8 cellular contexts compared by ENCODE assay signal in genomic region chr22:31055322-31056159, GRCh38. TPM values are rescaled to one million over a fixed set of nuclear protein-coding genes. Genes with fewer than 3 reads are reported as not detected.
A peak's percentile ranks its signal among the peaks of the same experiment; 100 is the strongest.
DNase-seq lines count a peak whose midpoint lies in the region; ATAC-seq, FAIRE-seq and TF ChIP-seq lines count a peak whose summit lies in the region.

No MANE protein-coding gene starts in this region.

- peak overlapping the region in 1 of 3 experiments; percentile 32; a peak in 2 of 6 replicates for H3K4me3 ChIP-seq in HepG2 (replicated peaks in 1 of 3; ENCODE audit: insufficient read depth in 1 of 3, low read depth in 2 of 3, low read length in 3 of 3)

- FAIRE-seq in HepG2 (lab: Jason Lieb, UNC): peak; percentile 83

- no peaks in the 10 kb centered on the region for H3K36me3 Mint-ChIP-seq in CD14-positive monocyte

- intact Hi-C loops in HepG2 (cut with micrococcal nuclease; ENCODE audit: unreplicated experiment) (loop anchor here (5.0 kb wide), 1 partner anchor 88 kb away; the partner anchor contains the start of genes MORC2 and TUG1), CD14-positive monocyte (cut with micrococcal nuclease) (no loop called here)

- H3K4me1 Mint-ChIP-seq in CD14-positive monocyte: peaks cover 4% of the 10 kb centered on the region

- peak; percentile 98 for ATAC-seq in HepG2

- no TSS peak for BruUV-seq in HepG2 (replicated peaks; lab: Mats Ljungman, UMichigan)

- H3K9me3 Mint-ChIP-seq in CD14-positive monocyte: peaks cover 0 to 2% (median 0%) of the 10 kb centered on the region in 7 donors

- H3K27me3 Mint-ChIP-seq in CD14-positive monocyte (ENCODE audit: low read depth in 3 of 3): peaks cover 0 to 9% (median 3%) of the 10 kb centered on the region in 3 donors

- H3K27ac Mint-ChIP-seq in CD14-positive monocyte: no peak overlapping the region

- peak overlapping the region; percentile 69 for H3K4me2 ChIP-seq in HepG2 (ENCODE audit: low read depth, low read length)

- H2AFZ ChIP-seq in HepG2 (ENCODE audit: low read length): no peak overlapping the region

- TF ChIP-seq RAD21 in HepG2 (CRISPR knock-in tag; IDR thresholded peaks at IDR 0.05): peak; percentile 64

- H3K27me3 ChIP-seq in HepG2 (ENCODE audit: control insufficient read depth in 1 of 2, insufficient read depth in 2 of 2, low read length in 2 of 2): no peaks in the 10 kb centered on the region

- H3K9ac ChIP-seq in HepG2 (ENCODE audit: insufficient read depth, low read depth, low read length): peak overlapping the region; percentile 66

- no peaks in the 10 kb centered on the region for H4K20me1 ChIP-seq in HepG2 (ENCODE audit: insufficient read depth, low read length)

- H3K36me3 ChIP-seq in HepG2 (replicated peaks in 1 of 2; ENCODE audit: control insufficient read depth in 1 of 2, insufficient read depth in 2 of 2, low read length in 2 of 2): no peaks in the 10 kb centered on the region

- H3K27ac ChIP-seq in HepG2 (ENCODE audit: extremely low read length, insufficient read depth, low read length) (peak overlapping the region; percentile 63), temporal lobe (ENCODE audit: low read depth, low read length) (peak overlapping the region; percentile 41)

- TF ChIP-seq EP300 in HepG2 (IDR thresholded peaks at IDR 0.05; ENCODE audit: low read depth in 2 of 2, low read length in 2 of 2) (peak; percentile 95 to 96), HepG2 (CRISPR knock-in tag; IDR thresholded peaks at IDR 0.05; ENCODE audit: borderline replicate concordance) (peak; percentile 96)

- no peaks in the 10 kb centered on the region for H3K79me2 ChIP-seq in HepG2 (ENCODE audit: insufficient read depth, low read length)

- TF ChIP-seq POLR2A in HepG2 (IDR thresholded peaks at IDR 0.05; ENCODE audit: insufficient read depth in 1 of 2, low read depth in 2 of 2, low read length in 2 of 2): no peak

- peak; percentile 52 for DNase-seq in Ammon's horn (ENCODE audit: low spot score)
- DNase-seq in NCI-H1092 (lab: John Stamatoyannopoulos, UW): peak; percentile 43
- DNase-seq in cerebellum (ENCODE audit: low spot score): peak; percentile 55
- peak; percentile 98 for DNase-seq in HepG2 (ENCODE audit: low spot score)
- DNase-seq in GDM1 (lab: John Stamatoyannopoulos, UW): no peak
- DNase-seq in KBM-7: no peak
- DNase-seq in CD14-positive monocyte (ENCODE audit: low spot score): no peak

- WGBS in HepG2 (ENCODE audit: low lambda C conversion rate): 13% methylated on average over 11 of the region's 16 CpGs

- no peaks in the 10 kb centered on the region for H3K9me3 ChIP-seq in HepG2 (ENCODE audit: low read length)

- peaks cover 55% of the 10 kb centered on the region for H3K4me1 ChIP-seq in HepG2 (ENCODE audit: insufficient read depth, low read length)

- POLR2A ChIA-PET in HepG2 (lab: Yijun Ruan, JAX): interaction anchor here (0.7 to 3.8 kb wide), 10 partner anchors 8 to 104 kb away, joined by 3 to 29 read pairs (median 18); partner anchors contain the start of genes INPP5J, MORC2, RNF185 and SMTN

- no peak; the same call in 1 of the 2 replicates for TF ChIP-seq CTCF in HepG2 (CRISPR knock-in tag; IDR thresholded peaks at IDR 0.05)
- TF ChIP-seq CTCF in CD14-positive monocyte (IDR thresholded peaks at IDR 0.05): no peak

- in situ Hi-C loops in HepG2 (cut with HindIII; ENCODE audit: extremely low pct_ligation_motif_present, low pct_unique_long_range_greater_than_20kb) (no loop called here), KBM-7 (cut with MboI; ENCODE audit: low pct_unique_long_range_greater_than_20kb, low sequenced_read_pairs) (no loop called here)

- CTCF ChIA-PET in HepG2 (lab: Yijun Ruan, JAX; ENCODE audit: low intra/inter-chr PET ratio, low total read pairs): no interaction called here

- H3K4me3 Mint-ChIP-seq in CD14-positive monocyte: no peak overlapping the region

TF ChIP-seq in HepG2, 621 proteins besides CTCF, POLR2A, EP300 and RAD21 (continues in another document):
- no peak for TF ChIP-seq ZNF7 (CRISPR knock-in tag; IDR thresholded peaks at IDR 0.05)
- no peak for TF ChIP-seq CCAR2 (optimal IDR thresholded peaks at IDR 0.05; ENCODE audit: low read depth, low read length)
- TF ChIP-seq ZNF383 (CRISPR knock-in tag; IDR thresholded peaks at IDR 0.05; ENCODE audit: borderline replicate concordance): no peak
- no peak for TF ChIP-seq MLLT10 (CRISPR knock-in tag; IDR thresholded peaks at IDR 0.05)
- TF ChIP-seq CEBPB (IDR thresholded peaks at IDR 0.05; ENCODE audit: borderline replicate concordance, low read depth, low read length): peak; percentile 99
- TF ChIP-seq, protein P1, sequence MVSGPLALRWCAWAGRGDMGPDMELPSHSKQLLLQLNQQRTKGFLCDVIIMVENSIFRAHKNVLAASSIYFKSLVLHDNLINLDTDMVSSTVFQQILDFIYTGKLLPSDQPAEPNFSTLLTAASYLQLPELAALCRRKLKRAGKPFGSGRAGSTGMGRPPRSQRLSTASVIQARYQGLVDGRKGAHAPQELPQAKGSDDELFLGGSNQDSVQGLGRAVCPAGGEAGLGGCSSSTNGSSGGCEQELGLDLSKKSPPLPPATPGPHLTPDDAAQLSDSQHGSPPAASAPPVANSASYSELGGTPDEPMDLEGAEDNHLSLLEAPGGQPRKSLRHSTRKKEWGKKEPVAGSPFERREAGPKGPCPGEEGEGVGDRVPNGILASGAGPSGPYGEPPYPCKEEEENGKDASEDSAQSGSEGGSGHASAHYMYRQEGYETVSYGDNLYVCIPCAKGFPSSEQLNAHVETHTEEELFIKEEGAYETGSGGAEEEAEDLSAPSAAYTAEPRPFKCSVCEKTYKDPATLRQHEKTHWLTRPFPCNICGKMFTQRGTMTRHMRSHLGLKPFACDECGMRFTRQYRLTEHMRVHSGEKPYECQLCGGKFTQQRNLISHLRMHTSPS (CRISPR knock-in tag; IDR thresholded peaks at IDR 0.05; ENCODE audit: low read depth): no peak
- TF ChIP-seq LCORL (IDR thresholded peaks at IDR 0.05): no peak
- TF ChIP-seq LCORL (CRISPR knock-in tag; IDR thresholded peaks at IDR 0.05): peak; percentile 89
- no peak for TF ChIP-seq RARG (CRISPR knock-in tag; IDR thresholded peaks at IDR 0.05; ENCODE audit: low read depth)
- TF ChIP-seq CCDC6 (CRISPR knock-in tag; IDR thresholded peaks at IDR 0.05): peak; percentile 92
- TF ChIP-seq PHF5A (CRISPR knock-in tag; IDR thresholded peaks at IDR 0.05; ENCODE audit: low read depth, unreplicated experiment): no peak
- no peak for TF ChIP-seq ZNF33B (CRISPR knock-in tag; IDR thresholded peaks at IDR 0.05)
- TF ChIP-seq SIN3A (IDR thresholded peaks at IDR 0.05; ENCODE audit: borderline replicate concordance, low read depth, low read length): no peak

RNA-seq across cellular contexts. Expression of gene SMTN, which starts 25.6 kb away (rescaled TPM):
- total RNA-seq in cerebellum (17.1 TPM), HepG2 (2016; rRNA removed; fragmentation: Illumina TruSeq; extraction: Trizol) (6.9 and 14.7 TPM in 2 replicates), temporal lobe (8.9 TPM)
- total RNA-seq in HepG2 (2016; cell fraction: cytosol; rRNA removed; fragmentation: Illumina TruSeq; extraction: Trizol; ENCODE audit: low read depth): 2.5 and 3.0 TPM in 2 replicates
- 5.5 and 15.8 TPM in 2 replicates for total RNA-seq in HepG2 (2016; cell fraction: insoluble cytoplasmic fraction; rRNA removed; fragmentation: Illumina TruSeq; extraction: Trizol)
- 7.5 and 8.5 TPM in 2 replicates for total RNA-seq in HepG2 (2016; cell fraction: membrane; rRNA removed; fragmentation: Illumina TruSeq; extraction: Trizol)
- 17.4 and 23.6 TPM in 2 replicates for total RNA-seq in HepG2 (2016; cell fraction: nucleus; rRNA removed; fragmentation: Illumina TruSeq; extraction: Trizol)
- polyA plus RNA-seq in HepG2 (2011; rRNA removed) (24.2 and 26.1 TPM in 2 replicates), CD14-positive monocyte (under 1 TPM; 0.87 to 0.88 TPM)
- 10.8 and 14.8 TPM in 2 replicates for polyA plus RNA-seq in HepG2 (2011; cell fraction: cytosol; rRNA removed)
- polyA plus RNA-seq in HepG2 (2011; cell fraction: nucleus; rRNA removed): 129 and 177 TPM in 2 replicates
- 16.2 and 21.3 TPM in 2 replicates for polyA plus RNA-seq in HepG2 (2012)
- 2.3 and 3.6 TPM in 2 replicates for polyA plus RNA-seq in HepG2 (2016; cell fraction: cytosol; fragmentation: Illumina TruSeq; extraction: Trizol; ENCODE audit: low read depth)
- polyA plus RNA-seq in HepG2 (2016; cell fraction: insoluble cytoplasmic fraction; fragmentation: Illumina TruSeq; extraction: Trizol; ENCODE audit: low read depth): 6.1 and 9.7 TPM in 2 replicates
- polyA plus RNA-seq in HepG2 (2016; cell fraction: membrane; fragmentation: Illumina TruSeq; extraction: Trizol; ENCODE audit: low read depth): 5.1 and 6.6 TPM in 2 replicates
- polyA plus RNA-seq in HepG2 (2016; cell fraction: nucleus; fragmentation: Illumina TruSeq; extraction: Trizol; ENCODE audit: insufficient read depth, low read depth): 48.9 and 50.6 TPM in 2 replicates
- 5.1 and 18.8 TPM in 2 replicates for polyA minus RNA-seq in HepG2 (2011; rRNA and poly(A)+ RNA removed; ENCODE audit: low replicate concordance)
- 11.6 and 13.2 TPM in 2 replicates for polyA minus RNA-seq in HepG2 (2011; cell fraction: cytosol; rRNA and poly(A)+ RNA removed)
- 28.8 and 31.8 TPM in 2 replicates for polyA minus RNA-seq in HepG2 (2011; cell fraction: nucleus; rRNA and poly(A)+ RNA removed)

RNA-seq across cellular contexts. Expression of gene SELENOM, which starts 51.8 kb away (rescaled TPM):
- total RNA-seq in cerebellum: 11.1 TPM
- 2.4 and 4.1 TPM in 2 replicates for total RNA-seq in HepG2 (2016; rRNA removed; fragmentation: Illumina TruSeq; extraction: Trizol)
- 1.9 and 4.6 TPM in 2 replicates for total RNA-seq in HepG2 (2016; cell fraction: cytosol; rRNA removed; fragmentation: Illumina TruSeq; extraction: Trizol; ENCODE audit: low read depth)
- 1.6 and 3.5 TPM in 2 replicates for total RNA-seq in HepG2 (2016; cell fraction: insoluble cytoplasmic fraction; rRNA removed; fragmentation: Illumina TruSeq; extraction: Trizol)
- total RNA-seq in HepG2 (2016; cell fraction: membrane; rRNA removed; fragmentation: Illumina TruSeq; extraction: Trizol): 1.9 and 2.9 TPM in 2 replicates
- 1.5 and 2.6 TPM in 2 replicates for total RNA-seq in HepG2 (2016; cell fraction: nucleus; rRNA removed; fragmentation: Illumina TruSeq; extraction: Trizol)
- polyA plus RNA-seq in HepG2 (2011; rRNA removed): 4.3 and 5.5 TPM in 2 replicates
- polyA plus RNA-seq in HepG2 (2011; cell fraction: cytosol; rRNA removed): 5.8 and 12.6 TPM in 2 replicates
- 5.9 and 7.6 TPM in 2 replicates for polyA plus RNA-seq in HepG2 (2011; cell fraction: nucleus; rRNA removed)
- 2.5 and 2.9 TPM in 2 replicates for polyA plus RNA-seq in HepG2 (2012)
- polyA plus RNA-seq in HepG2 (2016; cell fraction: cytosol; fragmentation: Illumina TruSeq; extraction: Trizol; ENCODE audit: low read depth): 3.5 and 5.0 TPM in 2 replicates
- 2.3 and 2.8 TPM in 2 replicates for polyA plus RNA-seq in HepG2 (2016; cell fraction: insoluble cytoplasmic fraction; fragmentation: Illumina TruSeq; extraction: Trizol; ENCODE audit: low read depth)
- polyA plus RNA-seq in HepG2 (2016; cell fraction: membrane; fragmentation: Illumina TruSeq; extraction: Trizol; ENCODE audit: low read depth): 4.2 and 4.5 TPM in 2 replicates
- polyA plus RNA-seq in HepG2 (2016; cell fraction: nucleus; fragmentation: Illumina TruSeq; extraction: Trizol; ENCODE audit: insufficient read depth, low read depth): 3.5 and 5.2 TPM in 2 replicates
- polyA minus RNA-seq in HepG2 (2011; rRNA and poly(A)+ RNA removed; ENCODE audit: low replicate concordance): 1.4 and 4.9 TPM in 2 replicates
- 1.8 and 2.3 TPM in 2 replicates for polyA minus RNA-seq in HepG2 (2011; cell fraction: cytosol; rRNA and poly(A)+ RNA removed)
- polyA minus RNA-seq in HepG2 (2011; cell fraction: nucleus; rRNA and poly(A)+ RNA removed): 1.5 and 2.4 TPM in 2 replicates
- total RNA-seq in temporal lobe: 18.4 TPM
- polyA plus RNA-seq in CD14-positive monocyte: 1 to 10 TPM; 3.4 to 7.6 TPM

Comparison
In these comparisons a context has a peak if more than half of its experiments do, and no peak if none do; other contexts are left out.
1. DNase-seq: peak in Ammon's horn (single experiment), NCI-H1092 (single experiment), cerebellum (single experiment) and HepG2 (single experiment); none in GDM1 (single experiment), KBM-7 (single experiment) and CD14-positive monocyte (single experiment).